11 cellular contexts compared by ENCODE assay signal in genomic region chr3:27166888-27167287, GRCh38.
A peak's percentile ranks its signal among the peaks of the same experiment; 100 is the strongest.
DNase-seq lines count a peak whose midpoint lies in the region; ATAC-seq, FAIRE-seq and TF ChIP-seq lines count a peak whose summit lies in the region.
"Had no signal": no experiment of that assay in that cellular context is flagged by ENCODE, and none has a peak within 500 bp of the region (broad histone marks: within the 10 kb centered on the region; RNA-seq: fewer than 3 reads in every experiment).

No MANE protein-coding gene starts in this region.

- no peak overlapping the region for H3K4me2 ChIP-seq in IMR-90 (ENCODE audit: low read depth, low read length)

- H3K27ac ChIP-seq in IMR-90 (ENCODE audit: insufficient read depth, low read length) (no peak overlapping the region), adrenal gland (no peak overlapping the region), small intestine (ENCODE audit: low read depth in 1 of 2, low read length in 1 of 2) (no peak overlapping the region)

- H3K23ac ChIP-seq in IMR-90 (ENCODE audit: low read depth, low read length) = no peak overlapping the region

- H2AFZ ChIP-seq in IMR-90 (replicated peaks; ENCODE audit: low read length, poor library complexity) = no peak overlapping the region

- TF ChIP-seq CTCF in IMR-90 (conservative IDR thresholded peaks at IDR 0.05; ENCODE audit: low read depth, low read length) (no peak), kidney epithelial cell (IDR thresholded peaks at IDR 0.05; ENCODE audit: insufficient read depth, low read length, poor library complexity, severe bottlenecking) (no peak), adrenal gland (IDR thresholded peaks at IDR 0.05) (no peak)

- no peak overlapping the region for H2AK5ac ChIP-seq in IMR-90 (ENCODE audit: low read depth, low read length)

- H3K79me1 ChIP-seq in IMR-90 (ENCODE audit: low read depth in 1 of 2, low read length in 2 of 2) = no peaks in the 10 kb centered on the region

- no peaks in the 10 kb centered on the region for H3K9me1 ChIP-seq in IMR-90 (ENCODE audit: insufficient read depth, low read length)

- H3K9ac ChIP-seq in IMR-90 (ENCODE audit: low read depth, low read length) = no peak overlapping the region

- H2BK120ac ChIP-seq in IMR-90 (ENCODE audit: low read depth, low read length) = no peak overlapping the region

- in situ Hi-C loops in IMR-90 (cut with MboI; ENCODE audit: low sequenced_read_pairs) = no loop called here

- no peak overlapping the region for H2AK9ac ChIP-seq in IMR-90 (replicated peaks; ENCODE audit: low read depth, low read length, poor library complexity)

- H3K56ac ChIP-seq in IMR-90 (ENCODE audit: extremely low read depth, insufficient read depth, low read length) = no peak overlapping the region

- no peak for TF ChIP-seq POLR2A in IMR-90 (IDR thresholded peaks at IDR 0.05; ENCODE audit: low read depth, low read length)
- TF ChIP-seq POLR2A in adrenal gland (IDR thresholded peaks at IDR 0.05) = no peak

- H3K4me1 ChIP-seq in IMR-90 (ENCODE audit: control insufficient read depth, insufficient read depth, low read length) (no peaks in the 10 kb centered on the region), adrenal gland (replicated peaks in 1 of 2) (no peaks in the 10 kb centered on the region), small intestine (ENCODE audit: control insufficient read depth in 2 of 2, insufficient read depth in 1 of 2, low read depth in 1 of 2, low read length in 1 of 2) (no peaks in the 10 kb centered on the region)

- H4K5ac ChIP-seq in IMR-90 (ENCODE audit: low read depth, low read length) = no peak overlapping the region

- H4K20me1 ChIP-seq in IMR-90 (ENCODE audit: insufficient read depth, low read length) = no peaks in the 10 kb centered on the region

- DNase-seq in AG08396 (ENCODE audit: low spot score) = peak; percentile 82
- DNase-seq in IMR-90 = peak; percentile 91
- peak; percentile 98 for DNase-seq in astrocyte of the hippocampus (ENCODE audit: low read depth, low spot score)
- peak; percentile 84 for DNase-seq in kidney epithelial cell (ENCODE audit: low read depth)
- DNase-seq in adrenal gland = no peak
- DNase-seq in SKM-1 (lab: John Stamatoyannopoulos, UW; ENCODE audit: unreplicated experiment) = no peak
- no peak for DNase-seq in small intestine
- DNase-seq: activated T-cell treated with anti-CD3 and anti-CD28 coated beads, Interleukin-2, amount 50 U/mL, for 24 hours; CD4-positive, alpha-beta memory T cell had no signal

- H3K27me3 ChIP-seq in IMR-90 (ENCODE audit: control insufficient read depth, insufficient read depth, low read length) (no peaks in the 10 kb centered on the region), kidney epithelial cell (ENCODE audit: control insufficient read depth, insufficient read depth, low read length) (no peaks in the 10 kb centered on the region), adrenal gland (no peaks in the 10 kb centered on the region), small intestine (ENCODE audit: control insufficient read depth in 2 of 2, insufficient read depth in 2 of 2, low read length in 2 of 2) (no peaks in the 10 kb centered on the region)

- no peak for TF ChIP-seq RAD21 in IMR-90 (IDR thresholded peaks at IDR 0.05; ENCODE audit: low read length)

- ATAC-seq in IMR-90 (ENCODE audit: low read depth) = peak; percentile 72
- ATAC-seq in HG03432 (IDR thresholded peaks at IDR 0.05; ENCODE audit: unreplicated experiment) = no peak

- intact Hi-C loops in IMR-90 (cut with micrococcal nuclease) (loop anchor here (10.0 kb wide), 1 partner anchor 1178 kb away; the partner anchor contains the start of genes AZI2 and ZCWPW2), adrenal gland (cut with DNase I) (no loop called here)

- no peak for FAIRE-seq in small intestine (lab: Jason Lieb, UNC)
- FAIRE-seq: endometrium had no signal

- no TSS peak for BruUV-seq in IMR-90 (replicated peaks; lab: Mats Ljungman, UMichigan)

- H4K91ac ChIP-seq in IMR-90 (ENCODE audit: insufficient read depth, low read depth, low read length) = no peak overlapping the region

- no peak overlapping the region for H2BK5ac ChIP-seq in IMR-90 (ENCODE audit: low read depth, low read length, poor library complexity, severe bottlenecking)

- CTCF ChIA-PET in IMR-90 (lab: Yijun Ruan, JAX) = interaction anchor here (0.6 kb wide), 1 partner anchor 21 kb away, joined by 3 read pairs; no protein-coding TSS in a partner anchor

- POLR2A ChIA-PET in IMR-90 (lab: Charles Lee; ENCODE audit: unreplicated experiment) = no interaction called here

- no peak overlapping the region for H3K18ac ChIP-seq in IMR-90 (ENCODE audit: low read depth, low read length)

- no peaks in the 10 kb centered on the region for H3K9me3 ChIP-seq in IMR-90 (ENCODE audit: control insufficient read depth, insufficient read depth, low read length)
- H3K9me3 ChIP-seq in adrenal gland (replicated peaks in 1 of 3) = no peaks in the 10 kb centered on the region
- H3K9me3 ChIP-seq in small intestine (ENCODE audit: control insufficient read depth, low read depth) = no peaks in the 10 kb centered on the region

- H3K4ac ChIP-seq in IMR-90 (ENCODE audit: low read depth, low read length) = no peak overlapping the region

- dilution Hi-C loops in IMR-90 (cut with HindIII; ENCODE audit: low sequenced_read_pairs, unreplicated experiment) = no loop called here

- no peak overlapping the region for H2BK15ac ChIP-seq in IMR-90 (ENCODE audit: low read depth, low read length)

- no peak overlapping the region for H3K14ac ChIP-seq in IMR-90 (replicated peaks; ENCODE audit: low read depth, low read length)

- no peak overlapping the region for H4K8ac ChIP-seq in IMR-90 (ENCODE audit: low read depth in 2 of 2, low read length in 2 of 2)

- no peak overlapping the region for H2BK20ac ChIP-seq in IMR-90 (ENCODE audit: low read depth, low read length)

- H3K36me3 ChIP-seq in IMR-90 (ENCODE audit: control insufficient read depth, insufficient read depth, low read length) (no peaks in the 10 kb centered on the region), kidney epithelial cell (ENCODE audit: control insufficient read depth, insufficient read depth, low read length) (no peaks in the 10 kb centered on the region), adrenal gland (replicated peaks in 1 of 2) (no peaks in the 10 kb centered on the region), small intestine (ENCODE audit: control insufficient read depth in 2 of 2, insufficient read depth in 2 of 2, low read length in 2 of 2) (no peaks in the 10 kb centered on the region)

- no CpG with 5 or more reads among the region's 3 CpGs for WGBS in IMR-90 (ENCODE audit: extremely low coverage in 2 of 2, insufficient read length in 1 of 2), 2 experiments
- 68 to 77% (median 73%) methylated on average over 3 of the region's 3 CpGs for WGBS in adrenal gland, 4 donors
- 63 to 69% (median 66%) methylated on average over 3 of the region's 3 CpGs for WGBS in small intestine, 3 donors

- no peak overlapping the region for H3K4me3 ChIP-seq in IMR-90 (ENCODE audit: insufficient read depth, low read depth, low read length)
- no peak overlapping the region for H3K4me3 ChIP-seq in kidney epithelial cell (ENCODE audit: low read depth, low read length)
- no peak overlapping the region for H3K4me3 ChIP-seq in adrenal gland
- H3K4me3 ChIP-seq in small intestine (ENCODE audit: low read depth in 1 of 2, low read length in 2 of 2) = no peak overlapping the region

TF ChIP-seq in IMR-90, 13 proteins besides CTCF, POLR2A, EP300 and RAD21:
- TF ChIP-seq CEBPB (IDR thresholded peaks at IDR 0.05; ENCODE audit: low read depth, low read length) (peak; percentile 53), BHLHE40 (IDR thresholded peaks at IDR 0.05; ENCODE audit: low read depth, low read length) (no peak), MXI1 (IDR thresholded peaks at IDR 0.05; ENCODE audit: borderline replicate concordance, low read depth, low read length) (peak; percentile 75; the same call in 1 of the 2 replicates)

Comparison
In these comparisons a context has a peak if more than half of its experiments do, and no peak if none do; other contexts are left out.
1. DNase-seq: peak in AG08396 (single experiment), IMR-90 (single experiment), astrocyte of the hippocampus (single experiment) and kidney epithelial cell (single experiment); none in adrenal gland (0 of 7), SKM-1 (single experiment) and small intestine (single experiment).